In genomic region chr14:104151546-104152245, GRCh38 we compare ENCODE assay signal across 25 cellular contexts. TPM values are rescaled to one million over a fixed set of nuclear protein-coding genes. Genes with fewer than 3 reads are reported as not detected.
"Had no signal": no experiment of that assay in that cellular context is flagged by ENCODE, and none has a peak within 500 bp of the region (broad histone marks: within the 10 kb centered on the region; RNA-seq: fewer than 3 reads in every experiment).

No MANE protein-coding gene starts in this region.

- ATAC-seq: activated CD8-positive, alpha-beta T cell treated with anti-CD3 and anti-CD28 coated beads for 36 hours; activated T-helper 17 cell treated with anti-CD3 and anti-CD28 coated beads, Interleukin-2, amount 50 U/mL, for 72 hours; gastroesophageal sphincter; heart left ventricle; left lung; naive thymus-derived CD4-positive, alpha-beta T cell had no signal

- H3K27ac ChIP-seq: esophagus muscularis mucosa, gastroesophageal sphincter, heart left ventricle, left lung, thyroid gland had no signal

- H3K9me3 Mint-ChIP-seq: activated CD4-positive, alpha-beta T cell treated with anti-CD3 and anti-CD28 coated beads, Interleukin-2, amount 10 ng/mL, durations not matched to agents 24 days and 14 days; activated CD8-positive, alpha-beta T cell treated with anti-CD3 and anti-CD28 coated beads for 36 hours; activated naive CD4-positive, alpha-beta T cell treated with anti-CD3 and anti-CD28 coated beads, Interleukin-2, amount 10 ng/mL, durations not matched to agents 7 days and 5 days; activated T-helper 17 cell treated with anti-CD3 and anti-CD28 coated beads, Interleukin-2, amount 50 U/mL, for 72 hours had no signal

- H3K36me3 ChIP-seq: gastroesophageal sphincter, left lung, thyroid gland had no signal

- H3K27me3 ChIP-seq: heart left ventricle, left lung, thyroid gland had no signal

- H3K27me3 Mint-ChIP-seq: activated CD4-positive, alpha-beta T cell treated with anti-CD3 and anti-CD28 coated beads, Interleukin-2, amount 10 ng/mL, durations not matched to agents 24 days and 14 days; activated CD8-positive, alpha-beta T cell treated with anti-CD3 and anti-CD28 coated beads for 36 hours; activated naive CD4-positive, alpha-beta T cell treated with anti-CD3 and anti-CD28 coated beads, Interleukin-2, amount 10 ng/mL, durations not matched to agents 7 days and 5 days; activated T-helper 17 cell treated with anti-CD3 and anti-CD28 coated beads, Interleukin-2, amount 50 U/mL, for 72 hours had no signal

- H3K4me1 Mint-ChIP-seq: activated CD4-positive, alpha-beta T cell treated with anti-CD3 and anti-CD28 coated beads, Interleukin-2, amount 10 ng/mL, durations not matched to agents 24 days and 14 days; activated naive CD4-positive, alpha-beta T cell treated with anti-CD3 and anti-CD28 coated beads, Interleukin-2, amount 10 ng/mL, durations not matched to agents 7 days and 5 days; activated T-helper 17 cell treated with anti-CD3 and anti-CD28 coated beads, Interleukin-2, amount 50 U/mL, for 72 hours; naive thymus-derived CD4-positive, alpha-beta T cell had no signal

- H3K4me3 Mint-ChIP-seq: activated CD4-positive, alpha-beta T cell treated with anti-CD3 and anti-CD28 coated beads, Interleukin-2, amount 10 ng/mL, durations not matched to agents 24 days and 14 days; activated CD8-positive, alpha-beta T cell treated with anti-CD3 and anti-CD28 coated beads for 36 hours; activated naive CD4-positive, alpha-beta T cell treated with anti-CD3 and anti-CD28 coated beads, Interleukin-2, amount 10 ng/mL, durations not matched to agents 7 days and 5 days; activated T-helper 17 cell treated with anti-CD3 and anti-CD28 coated beads, Interleukin-2, amount 50 U/mL, for 72 hours had no signal

- H3K9me3 ChIP-seq: esophagus muscularis mucosa, gastroesophageal sphincter, heart left ventricle, left lung, thyroid gland had no signal

- DNase-seq: activated CD4-positive, alpha-beta T cell treated with anti-CD3 and anti-CD28 coated beads, Interleukin-2, amount 10 ng/mL, durations not matched to agents 24 days and 14 days; activated CD8-positive, alpha-beta T cell treated with anti-CD3 and anti-CD28 coated beads for 36 hours; activated naive CD4-positive, alpha-beta T cell treated with anti-CD3 and anti-CD28 coated beads, Interleukin-2, amount 10 ng/mL, durations not matched to agents 7 days and 5 days; activated T-cell treated with anti-CD3 and anti-CD28 coated beads, Interleukin-2, amount 50 U/mL, for 1 hour; aorta; cortex of kidney; effector CD4-positive, alpha-beta T cell; heart left ventricle; kidney; mammary epithelial cell; naive thymus-derived CD4-positive, alpha-beta T cell; nucleus accumbens; posterior cingulate gyrus; stimulated activated CD4-positive, alpha-beta T cell treated with anti-CD3 and anti-CD28 coated beads, Interleukin-12 subunit alpha, Interleukin-12 subunit beta, amount 100 ng/mL, for 4 hours; stimulated activated CD4-positive, alpha-beta T cell treated with anti-CD3 and anti-CD28 coated beads, Interleukin-1b, Interleukin-23, amount 100 ng/mL, for 48 hours; stimulated activated CD8-positive, alpha-beta memory T cell treated with anti-CD3 and anti-CD28 coated beads, Interleukin-4, amount 100 ng/mL, for 48 hours; stimulated activated naive CD4-positive, alpha-beta T cell treated with Interleukin-2 at 50 U/mL for 16 hours; T-helper 1 cell; T-helper 9 cell; thyroid gland had no signal

- H3K27ac Mint-ChIP-seq: activated CD4-positive, alpha-beta T cell treated with anti-CD3 and anti-CD28 coated beads, Interleukin-2, amount 10 ng/mL, durations not matched to agents 24 days and 14 days; activated CD8-positive, alpha-beta T cell treated with anti-CD3 and anti-CD28 coated beads for 36 hours; activated naive CD4-positive, alpha-beta T cell treated with anti-CD3 and anti-CD28 coated beads, Interleukin-2, amount 10 ng/mL, durations not matched to agents 7 days and 5 days; activated T-helper 17 cell treated with anti-CD3 and anti-CD28 coated beads, Interleukin-2, amount 50 U/mL, for 72 hours; naive thymus-derived CD4-positive, alpha-beta T cell had no signal

- H3K36me3 Mint-ChIP-seq: activated naive CD4-positive, alpha-beta T cell treated with anti-CD3 and anti-CD28 coated beads, Interleukin-2, amount 10 ng/mL, durations not matched to agents 7 days and 5 days; naive thymus-derived CD4-positive, alpha-beta T cell had no signal

- FAIRE-seq: endothelial cell of umbilical vein, kidney had no signal

- H3K4me3 ChIP-seq: esophagus muscularis mucosa, gastroesophageal sphincter, heart left ventricle, left lung, thyroid gland had no signal

RNA-seq across cellular contexts. Expression of gene KIF26A, which starts 13.3 kb away (rescaled TPM):
- polyA plus RNA-seq: naive thymus-derived CD4-positive, alpha-beta T cell had no signal
